ENCODE assay signal across 18 cellular contexts in genomic region chr17:79423811-79424465, GRCh38.
DNase-seq lines count a peak whose midpoint lies in the region; ATAC-seq and TF ChIP-seq lines count a peak whose summit lies in the region.
"Had no signal": no experiment of that assay in that cellular context is flagged by ENCODE, and none has a peak within 500 bp of the region (broad histone marks: within the 10 kb centered on the region; RNA-seq: fewer than 3 reads in every experiment).

No MANE protein-coding gene starts in this region.

- no peak overlapping the region for H3K4ac ChIP-seq in neuronal stem cell (ENCODE audit: low read length)

- no peak overlapping the region for H4K8ac ChIP-seq in neuronal stem cell (ENCODE audit: low read depth, low read length)

- H3K23ac ChIP-seq in neuronal stem cell (ENCODE audit: low read depth, low read length, poor library complexity): peak overlapping the region; percentile 25

- H3K79me1 ChIP-seq in neuronal stem cell (ENCODE audit: low read depth, low read length): no peaks in the 10 kb centered on the region

- ATAC-seq in stimulated activated naive CD8-positive, alpha-beta T cell treated with anti-CD3 and anti-CD28 coated beads, Interleukin-15, amount 100 ng/mL, for 72 hours: no peak
- ATAC-seq in stimulated activated naive CD8-positive, alpha-beta T cell treated with anti-CD3 and anti-CD28 coated beads, Interleukin-15, Interleukin-2, amounts not matched to agents 100 U/mL and 50 U/mL, for 24 hours: no peak
- ATAC-seq in foreskin keratinocyte (no peak), HG02763 (IDR thresholded peaks at IDR 0.05; ENCODE audit: unreplicated experiment) (no peak)
- ATAC-seq: K562 had no signal

- peaks cover 0 to 15% of the 10 kb centered on the region in 2 donors for H3K4me1 ChIP-seq in neuronal stem cell (ENCODE audit: control insufficient read depth in 2 of 2, insufficient read depth in 1 of 2, low read depth in 1 of 2, low read length in 2 of 2)
- H3K4me1 ChIP-seq in foreskin keratinocyte: no peaks in the 10 kb centered on the region
- H3K4me1 ChIP-seq: BE2C had no signal

- H3K4me3 ChIP-seq in neuronal stem cell (ENCODE audit: low read length in 2 of 2): no peak overlapping the region
- H3K4me3 ChIP-seq: K562 had no signal

- no peak overlapping the region for H3K4me3 Mint-ChIP-seq in stimulated activated naive CD8-positive, alpha-beta T cell treated with anti-CD3 and anti-CD28 coated beads, Interleukin-15, amount 100 ng/mL, for 72 hours
- H3K4me3 Mint-ChIP-seq: CD14-positive monocyte; CD4-positive, alpha-beta memory T cell had no signal

- H3K9me3 ChIP-seq in neuronal stem cell (replicated peaks in 1 of 2; ENCODE audit: control insufficient read depth in 2 of 2, insufficient read depth in 1 of 2, low read depth in 1 of 2, low read length in 2 of 2): no peaks in the 10 kb centered on the region
- H3K9me3 ChIP-seq: BE2C had no signal

- no peak overlapping the region for H4K91ac ChIP-seq in neuronal stem cell (ENCODE audit: low read depth, low read length, poor library complexity)

- peak overlapping the region; percentile 34 for H2BK12ac ChIP-seq in neuronal stem cell (ENCODE audit: low read length)

- H2BK120ac ChIP-seq in neuronal stem cell (ENCODE audit: low read depth, low read length): peak overlapping the region; percentile 48

- H3K9ac ChIP-seq in neuronal stem cell (ENCODE audit: low read depth, low read length, poor library complexity): no peak overlapping the region

- H2AK5ac ChIP-seq in neuronal stem cell (ENCODE audit: low read depth, low read length): peak overlapping the region; percentile 79

- no peaks in the 10 kb centered on the region for H3K9me3 Mint-ChIP-seq in stimulated activated naive CD8-positive, alpha-beta T cell treated with anti-CD3 and anti-CD28 coated beads, Interleukin-15, amount 100 ng/mL, for 72 hours
- H3K9me3 Mint-ChIP-seq: CD14-positive monocyte; CD4-positive, alpha-beta memory T cell had no signal

- no CpG with 5 or more reads among the region's 18 CpGs for WGBS in neuronal stem cell (ENCODE audit: extremely low coverage in 2 of 2, insufficient read length in 2 of 2, insufficient replicate concordance in 1 of 2), 2 donors

- H3K36me3 ChIP-seq in neuronal stem cell (replicated peaks in 1 of 2; ENCODE audit: control insufficient read depth in 2 of 2, insufficient read depth in 2 of 2, low read length in 2 of 2): no peaks in the 10 kb centered on the region
- H3K36me3 ChIP-seq: BE2C had no signal

- H3K4me1 Mint-ChIP-seq in stimulated activated naive CD8-positive, alpha-beta T cell treated with anti-CD3 and anti-CD28 coated beads, Interleukin-15, amount 100 ng/mL, for 72 hours: peaks cover 18% of the 10 kb centered on the region
- H3K4me1 Mint-ChIP-seq: CD14-positive monocyte; CD4-positive, alpha-beta memory T cell had no signal

- peak overlapping the region; percentile 59 for H2BK15ac ChIP-seq in neuronal stem cell (ENCODE audit: low read length)

- peak overlapping the region; percentile 50 to 64 for H3K27ac Mint-ChIP-seq in stimulated activated naive CD8-positive, alpha-beta T cell treated with anti-CD3 and anti-CD28 coated beads, Interleukin-15, amount 100 ng/mL, for 72 hours

- no peak for TF ChIP-seq CTCF in foreskin keratinocyte (conservative IDR thresholded peaks at IDR 0.05)

- H2BK5ac ChIP-seq in neuronal stem cell (ENCODE audit: low read length): peak overlapping the region; percentile 9

- H3K4me2 ChIP-seq in neuronal stem cell (ENCODE audit: insufficient read depth, low read length, poor library complexity, severe bottlenecking): no peak overlapping the region

- H2AFZ ChIP-seq in neuronal stem cell (ENCODE audit: low read length): no peak overlapping the region

- peak overlapping the region; percentile 64 for H3K14ac ChIP-seq in neuronal stem cell (ENCODE audit: low read length)

- H3K27me3 Mint-ChIP-seq in stimulated activated naive CD8-positive, alpha-beta T cell treated with anti-CD3 and anti-CD28 coated beads, Interleukin-15, amount 100 ng/mL, for 72 hours: peaks cover 24% of the 10 kb centered on the region

- H3K18ac ChIP-seq in neuronal stem cell (ENCODE audit: low read length): peak overlapping the region; percentile 59

- H3K27me3 ChIP-seq in neuronal stem cell (ENCODE audit: control insufficient read depth in 3 of 3, insufficient read depth in 3 of 3, low read depth in 1 of 3, low read length in 3 of 3) (peaks cover 0 to 3% (median 0%) of the 10 kb centered on the region in 3 experiments), foreskin keratinocyte (no peaks in the 10 kb centered on the region)

- DNase-seq in stimulated activated naive CD8-positive, alpha-beta T cell treated with anti-CD3 and anti-CD28 coated beads, Interleukin-15, amount 100 ng/mL, for 72 hours: no peak
- no peak for DNase-seq in stimulated activated naive CD8-positive, alpha-beta T cell treated with anti-CD3 and anti-CD28 coated beads, Interleukin-15, Interleukin-2, amounts not matched to agents 100 U/mL and 50 U/mL, for 24 hours
- DNase-seq in neuronal stem cell (ENCODE audit: low spot score) (no peak), foreskin keratinocyte (no peak), NCI-H510A treated with DMSO at 0.1 percent for 48 hours (lab: John Stamatoyannopoulos, UW) (no peak)
- DNase-seq: ACHN; BE2C; CD4-positive, alpha-beta memory T cell; DMS153; DMS79; GF-D8; HCEC 1CT; IMR-90 had no signal

- H3K27ac ChIP-seq in angular gyrus (ENCODE audit: low read depth, low read length) (peak overlapping the region; percentile 59), neuronal stem cell (replicated peaks; ENCODE audit: low read length) (no peak overlapping the region), foreskin keratinocyte (no peak overlapping the region)
- H3K27ac ChIP-seq: HL-60 had no signal
